17 cellular contexts compared by ENCODE assay signal in the genomic region with DNA sequence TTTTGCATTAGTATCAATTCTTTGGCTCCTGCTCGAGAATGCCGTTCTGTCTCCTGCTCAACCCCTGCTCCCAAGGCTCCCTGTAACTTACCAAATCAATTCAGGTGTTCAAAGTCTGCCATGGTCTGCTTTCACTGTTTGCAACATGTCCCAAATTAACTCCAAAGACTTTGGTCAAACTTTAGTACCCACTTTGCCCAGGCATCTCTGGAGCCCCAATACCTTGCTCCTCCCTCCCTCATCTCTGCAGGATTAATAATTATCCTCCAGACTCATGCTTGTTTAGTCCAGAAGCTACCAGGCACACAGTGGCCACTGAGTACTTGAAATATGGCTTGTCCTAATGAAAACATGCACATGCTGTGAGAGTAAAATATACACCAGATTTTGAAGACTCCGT. TPM values are rescaled to one million over a fixed set of nuclear protein-coding genes. Genes with fewer than 3 reads are reported as not detected.
DNase-seq lines count a peak whose midpoint lies in the region; ATAC-seq and TF ChIP-seq lines count a peak whose summit lies in the region.
"Had no signal": no experiment of that assay in that cellular context is flagged by ENCODE, and none has a peak within 500 bp of the region (broad histone marks: within the 10 kb centered on the region; RNA-seq: fewer than 3 reads in every experiment).

No MANE protein-coding gene starts in this region.

- WGBS in hepatocyte (ENCODE audit: low lambda C conversion rate, missing lambda C conversion rate) = 75% methylated on average over 3 of the region's 3 CpGs

- TF ChIP-seq CTCF in hepatocyte (IDR thresholded peaks at IDR 0.05; ENCODE audit: poor library complexity) (no peak), foreskin keratinocyte (conservative IDR thresholded peaks at IDR 0.05) (no peak)

- H3K9me3 Mint-ChIP-seq in activated naive CD8-positive, alpha-beta T cell (ENCODE audit: low read depth) = no peaks in the 10 kb centered on the region
- H3K9me3 Mint-ChIP-seq in activated naive CD8-positive, alpha-beta T cell treated with anti-CD3 and anti-CD28 coated beads, Interleukin-2, amount 50 U/mL, for 24 hours = no peaks in the 10 kb centered on the region
- H3K9me3 Mint-ChIP-seq: CD4-positive, alpha-beta T cell; HFFc6 had no signal

- peak overlapping the region; percentile 30 for H3K27ac Mint-ChIP-seq in activated naive CD8-positive, alpha-beta T cell
- H3K27ac Mint-ChIP-seq in activated naive CD8-positive, alpha-beta T cell treated with anti-CD3 and anti-CD28 coated beads, Interleukin-2, amount 50 U/mL, for 24 hours = no peak overlapping the region
- H3K27ac Mint-ChIP-seq: B cell; CD4-positive, alpha-beta T cell; HFFc6 had no signal

- H2AFZ ChIP-seq in hepatocyte = no peak overlapping the region

- DNase-seq in activated naive CD8-positive, alpha-beta T cell treated with anti-CD3 and anti-CD28 coated beads, Interleukin-2, amount 50 U/mL, for 24 hours = no peak
- DNase-seq in hepatocyte (ENCODE audit: low spot score) = no peak
- no peak for DNase-seq in A172 (ENCODE audit: low spot score)
- no peak for DNase-seq in foreskin keratinocyte
- DNase-seq: 8988T; C1 segment of cervical spinal cord; CD4-positive, alpha-beta T cell; DMS153; DMS79 treated with DMSO at 0.1 percent for 48 hours; EL; HCEC 1CT; HFFc6 had no signal

- no peaks in the 10 kb centered on the region for H3K4me1 Mint-ChIP-seq in activated naive CD8-positive, alpha-beta T cell (ENCODE audit: low read depth)
- no peaks in the 10 kb centered on the region for H3K4me1 Mint-ChIP-seq in activated naive CD8-positive, alpha-beta T cell treated with anti-CD3 and anti-CD28 coated beads, Interleukin-2, amount 50 U/mL, for 24 hours
- H3K4me1 Mint-ChIP-seq: B cell had no signal

- H3K27me3 ChIP-seq in hepatocyte = no peaks in the 10 kb centered on the region
- no peaks in the 10 kb centered on the region for H3K27me3 ChIP-seq in muscle layer of duodenum (ENCODE audit: low read depth, low read length)
- H3K27me3 ChIP-seq in foreskin keratinocyte = no peaks in the 10 kb centered on the region

- H3K27ac ChIP-seq in hepatocyte (peak overlapping the region; percentile 7), muscle layer of duodenum (ENCODE audit: low read length) (peak overlapping the region; percentile 57), foreskin keratinocyte (no peak overlapping the region)

- no peaks in the 10 kb centered on the region for H4K20me1 ChIP-seq in hepatocyte (ENCODE audit: insufficient read depth, poor library complexity, severe bottlenecking)

- H3K79me2 ChIP-seq in hepatocyte = peaks cover 17% of the 10 kb centered on the region

- H3K36me3 ChIP-seq in hepatocyte (replicated peaks; ENCODE audit: insufficient read depth, low read depth) (no peaks in the 10 kb centered on the region), muscle layer of duodenum (ENCODE audit: control insufficient read depth in 1 of 2, insufficient read depth in 2 of 2, low read length in 2 of 2) (peaks cover 11 to 13% of the 10 kb centered on the region in 2 donors)

- H3K9me3 ChIP-seq in hepatocyte (ENCODE audit: low read depth) (no peaks in the 10 kb centered on the region), muscle layer of duodenum (ENCODE audit: control insufficient read depth in 1 of 2, low read length in 2 of 2) (no peaks in the 10 kb centered on the region)

- no peak overlapping the region for H3K4me2 ChIP-seq in hepatocyte

- peaks cover 15% of the 10 kb centered on the region for H3K36me3 Mint-ChIP-seq in activated naive CD8-positive, alpha-beta T cell
- peaks cover 15% of the 10 kb centered on the region for H3K36me3 Mint-ChIP-seq in activated naive CD8-positive, alpha-beta T cell treated with anti-CD3 and anti-CD28 coated beads, Interleukin-2, amount 50 U/mL, for 24 hours (ENCODE audit: low read depth)

- no peaks in the 10 kb centered on the region for H3K27me3 Mint-ChIP-seq in activated naive CD8-positive, alpha-beta T cell
- H3K27me3 Mint-ChIP-seq in activated naive CD8-positive, alpha-beta T cell treated with anti-CD3 and anti-CD28 coated beads, Interleukin-2, amount 50 U/mL, for 24 hours = no peaks in the 10 kb centered on the region
- H3K27me3 Mint-ChIP-seq: B cell; CD4-positive, alpha-beta T cell had no signal

- H3K4me1 ChIP-seq in hepatocyte (ENCODE audit: insufficient read depth) = peaks cover 19% of the 10 kb centered on the region
- H3K4me1 ChIP-seq in muscle layer of duodenum (ENCODE audit: control insufficient read depth in 1 of 2, insufficient read depth in 2 of 2, low read length in 2 of 2) = peaks cover 5 to 8% of the 10 kb centered on the region in 2 donors
- H3K4me1 ChIP-seq in foreskin keratinocyte = peaks cover 4% of the 10 kb centered on the region

- H3K9me2 ChIP-seq in hepatocyte (replicated peaks; ENCODE audit: insufficient read depth) = no peaks in the 10 kb centered on the region

- H3K4me3 ChIP-seq in hepatocyte (no peak overlapping the region), muscle layer of duodenum (ENCODE audit: low read depth in 1 of 2, low read length in 2 of 2) (no peak overlapping the region)

- no peak overlapping the region for H3K4me3 Mint-ChIP-seq in activated naive CD8-positive, alpha-beta T cell
- no peak overlapping the region for H3K4me3 Mint-ChIP-seq in activated naive CD8-positive, alpha-beta T cell treated with anti-CD3 and anti-CD28 coated beads, Interleukin-2, amount 50 U/mL, for 24 hours
- H3K4me3 Mint-ChIP-seq: B cell; CD4-positive, alpha-beta T cell; HFFc6 had no signal

- no peak for ATAC-seq in activated naive CD8-positive, alpha-beta T cell treated with anti-CD3 and anti-CD28 coated beads, Interleukin-2, amount 50 U/mL, for 24 hours
- no peak for ATAC-seq in GM21723 (IDR thresholded peaks at IDR 0.05; ENCODE audit: unreplicated experiment)
- ATAC-seq in foreskin keratinocyte = no peak
- ATAC-seq in HG02870 (IDR thresholded peaks at IDR 0.05; ENCODE audit: unreplicated experiment) = no peak

RNA-seq across cellular contexts. Expression of gene GCLC, which starts 30.2 kb away (rescaled TPM):
- total RNA-seq in hepatocyte (38.8 and 52.6 TPM in 2 replicates), foreskin keratinocyte (40.2 and 43.1 TPM in 2 replicates)
- polyA plus RNA-seq in hepatocyte (14.5 and 21.9 TPM in 2 replicates), foreskin keratinocyte (9.9 and 15.5 TPM in 2 replicates)
- 13.1 and 14.7 TPM in 2 replicates for total RNA-seq in A172 (2014; rRNA removed; shearing (Covaris generic))
